11 cellular contexts compared by ENCODE assay signal in the genomic region with DNA sequence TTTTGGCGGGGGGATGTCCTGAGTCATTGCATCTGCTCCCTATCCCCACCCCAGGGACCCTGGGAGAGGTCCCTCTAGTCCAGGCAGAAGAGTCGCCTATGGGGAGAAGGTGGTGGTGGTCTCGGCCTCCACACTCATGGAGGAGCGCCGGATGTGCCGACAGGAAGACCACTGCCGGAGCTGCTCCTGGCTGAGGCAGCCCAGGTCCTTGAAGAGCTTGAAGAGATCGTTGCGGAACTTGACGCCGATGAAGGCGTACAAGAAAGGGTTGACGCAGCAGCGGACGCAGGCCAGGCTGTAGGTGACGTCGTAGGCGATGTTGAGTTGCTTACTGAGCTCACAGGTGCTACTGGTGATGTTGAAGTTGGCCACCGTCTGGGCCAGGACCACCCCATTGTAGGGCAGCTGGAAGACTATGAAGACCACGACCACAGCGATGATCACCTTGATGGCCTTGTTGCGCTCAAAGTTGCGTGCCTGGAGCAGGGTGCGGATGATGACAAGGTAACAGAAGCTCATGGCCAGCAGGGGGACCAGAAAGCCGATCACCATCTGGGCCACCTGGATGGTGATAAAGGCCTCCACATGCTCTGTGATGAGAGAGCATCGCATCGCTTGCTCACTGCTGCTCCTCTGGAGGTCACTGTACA. TPM values are rescaled to one million over a fixed set of nuclear protein-coding genes. Genes with fewer than 3 reads are reported as not detected.
DNase-seq lines count a peak whose midpoint lies in the region; ATAC-seq and TF ChIP-seq lines count a peak whose summit lies in the region.
"Had no signal": no experiment of that assay in that cellular context is flagged by ENCODE, and none has a peak within 500 bp of the region (broad histone marks: within the 10 kb centered on the region; RNA-seq: fewer than 3 reads in every experiment).

No MANE protein-coding gene starts in this region.

- peaks cover 5% of the 10 kb centered on the region for H3K27me3 Mint-ChIP-seq in nephron (ENCODE audit: low read depth)

- H3K9me3 ChIP-seq in aorta (ENCODE audit: control insufficient read depth, low read length) = no peaks in the 10 kb centered on the region

- H3K27ac Mint-ChIP-seq in nephron = peak overlapping the region; percentile 69 to 98 (median 92)

- H3K4me1 ChIP-seq in aorta (ENCODE audit: control insufficient read depth in 1 of 2, insufficient read depth in 2 of 2, low read length in 2 of 2) = no peaks in the 10 kb centered on the region

- no peak for ATAC-seq in aorta (ENCODE audit: low FRiP score)
- ATAC-seq in GM21737 (IDR thresholded peaks at IDR 0.05; ENCODE audit: unreplicated experiment) = no peak
- ATAC-seq in GM18511 (IDR thresholded peaks at IDR 0.05; ENCODE audit: unreplicated experiment) = no peak

- intact Hi-C loops in aorta (cut with DNase I) = no loop called here

- H3K4me1 Mint-ChIP-seq in nephron = peaks cover 97% of the 10 kb centered on the region

- no peaks in the 10 kb centered on the region for H3K9me3 Mint-ChIP-seq in nephron

- H3K27ac ChIP-seq in caudate nucleus (ENCODE audit: low read depth, low read length) (peak overlapping the region; percentile 88), aorta (ENCODE audit: low read depth in 1 of 2, low read length in 2 of 2) (no peak overlapping the region)

- no peak overlapping the region for H3K4me3 ChIP-seq in aorta (ENCODE audit: low read length in 2 of 2)

- no peaks in the 10 kb centered on the region for H3K36me3 Mint-ChIP-seq in nephron (ENCODE audit: low read depth)
- H3K36me3 Mint-ChIP-seq: CD14-positive monocyte had no signal

- H3K27me3 ChIP-seq in aorta (ENCODE audit: control insufficient read depth in 1 of 2, insufficient read depth in 2 of 2, low read length in 1 of 2) = no peaks in the 10 kb centered on the region

- TF ChIP-seq CTCF in nephron (IDR thresholded peaks at IDR 0.05; ENCODE audit: unreplicated experiment in 3 of 3) = no peak

- 97% methylated on average over 27 of the region's 27 CpGs for WGBS in aorta, 2 donors

- DNase-seq in stimulated activated CD4-positive, alpha-beta T cell treated with anti-CD3 and anti-CD28 coated beads, Interleukin-4, amount 100 ng/mL, for 1 hour = peak; percentile 33
- DNase-seq in stimulated activated CD4-positive, alpha-beta T cell treated with anti-CD3 and anti-CD28 coated beads, Interleukin-12 subunit alpha, Interleukin-12 subunit beta, amount 100 ng/mL, for 4 hours = no peak
- DNase-seq in caudate nucleus (lab: John Stamatoyannopoulos, UW) (no peak), aorta (peak; percentile 40 to 66), EL (no peak)
- DNase-seq: activated gamma-delta T cell, RPMI8226 had no signal

- no peaks in the 10 kb centered on the region for H3K36me3 ChIP-seq in aorta (ENCODE audit: control insufficient read depth in 1 of 2, insufficient read depth in 2 of 2, low read length in 1 of 2)

- H3K4me3 Mint-ChIP-seq in nephron = peak overlapping the region in 1 of 3 experiments; percentile 72

RNA-seq across cellular contexts. Expression of a gene that starts 10.5 kb away (rescaled TPM):
- under 1 TPM; 0.62 to 0.84 TPM for total RNA-seq in aorta
- under 1 TPM; 0.08 to 0.13 TPM for polyA plus RNA-seq in aorta

RNA-seq across cellular contexts. Expression of a gene that starts 53.3 kb away (rescaled TPM):
- total RNA-seq in aorta = under 1 TPM in 1 of 2 donors, not detected in 1; 0.39 TPM
- polyA plus RNA-seq in aorta = under 1 TPM in 1 of 2 donors, not detected in 1; 0.05 TPM
- polyA plus RNA-seq: CD14-positive monocyte had no signal

Comparison
In these comparisons a context has a peak if more than half of its experiments do, and no peak if none do; other contexts are left out.
1. DNase-seq: peak in stimulated activated CD4-positive, alpha-beta T cell treated with anti-CD3 and anti-CD28 coated beads, Interleukin-4, amount 100 ng/mL, for 1 hour (single experiment) and aorta (2 of 2); none in stimulated activated CD4-positive, alpha-beta T cell treated with anti-CD3 and anti-CD28 coated beads, Interleukin-12 subunit alpha, Interleukin-12 subunit beta, amount 100 ng/mL, for 4 hours (single experiment), caudate nucleus (0 of 61) and EL (single experiment).